In the genomic region with DNA sequence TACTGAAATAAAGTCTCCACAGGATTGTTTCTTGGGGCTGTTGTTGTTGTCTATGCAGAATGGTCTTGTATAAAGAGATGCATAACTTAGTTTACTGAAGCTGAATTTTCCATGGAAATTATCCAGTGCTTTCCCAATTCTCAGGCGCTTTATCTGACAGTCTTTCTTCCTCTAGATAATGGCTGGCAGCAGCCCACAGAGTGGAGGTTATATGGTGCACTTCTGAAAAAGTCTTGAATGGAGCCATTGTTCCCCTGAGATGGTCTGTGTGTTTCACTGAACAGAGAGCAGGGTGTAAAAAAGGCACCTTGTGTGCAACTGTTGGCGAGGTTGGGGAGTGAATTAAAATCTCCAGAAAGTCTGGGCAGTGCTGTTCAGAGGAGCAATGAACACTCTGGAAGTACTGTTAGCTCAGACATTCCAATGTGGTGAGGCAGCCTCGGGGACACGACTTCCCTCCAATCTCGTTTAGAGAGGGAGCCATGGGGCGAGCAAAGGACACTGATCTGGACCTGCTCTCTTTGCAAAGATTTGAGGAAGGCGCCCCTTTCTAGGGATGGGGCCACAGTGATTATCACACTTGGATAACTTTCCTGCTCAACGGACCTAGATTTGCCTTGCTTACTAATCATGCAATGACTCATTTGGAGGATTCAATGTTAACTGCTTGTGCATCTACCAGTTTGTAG, we compare ENCODE assay signal across 10 cellular contexts. TPM values are rescaled to one million over a fixed set of nuclear protein-coding genes. Genes with fewer than 3 reads are reported as not detected.
DNase-seq lines count a peak whose midpoint lies in the region; ATAC-seq lines count a peak whose summit lies in the region.
"Had no signal": no experiment of that assay in that cellular context is flagged by ENCODE, and none has a peak within 500 bp of the region (broad histone marks: within the 10 kb centered on the region; RNA-seq: fewer than 3 reads in every experiment).

No MANE protein-coding gene starts in this region.

- peaks cover 12% of the 10 kb centered on the region for H3K27me3 ChIP-seq in mesendoderm (ENCODE audit: insufficient read depth, low read length, poor library complexity)

- no peaks in the 10 kb centered on the region for H3K36me3 ChIP-seq in mesendoderm (ENCODE audit: control insufficient read depth, insufficient read depth, low read length)

- no peak overlapping the region for H3K4me2 ChIP-seq in mesendoderm (ENCODE audit: low read length)

- no peak overlapping the region for H3K56ac ChIP-seq in mesendoderm (ENCODE audit: low read length)

- H3K4ac ChIP-seq in mesendoderm (ENCODE audit: low read depth, low read length): no peak overlapping the region

- H3K23ac ChIP-seq in mesendoderm (ENCODE audit: low read length): no peak overlapping the region

- no peak overlapping the region for H4K8ac ChIP-seq in mesendoderm (ENCODE audit: low read depth, low read length)

- no peak overlapping the region for H2AK5ac ChIP-seq in mesendoderm (ENCODE audit: low read length)

- H3K4me3 ChIP-seq in mesendoderm (ENCODE audit: low read length): no peak overlapping the region

- no peak overlapping the region for H4K5ac ChIP-seq in mesendoderm (ENCODE audit: low read length)

- H3K9me3 Mint-ChIP-seq in activated T-cell treated with anti-CD3 and anti-CD28 coated beads, Interleukin-2, amount 50 U/mL, for 4 hours: no peaks in the 10 kb centered on the region
- H3K9me3 Mint-ChIP-seq: central memory CD8-positive, alpha-beta T cell had no signal

- H2BK120ac ChIP-seq in mesendoderm (ENCODE audit: low read depth, low read length): no peak overlapping the region

- peaks cover 11% of the 10 kb centered on the region for H3K4me1 ChIP-seq in mesendoderm (ENCODE audit: control insufficient read depth, low read depth, low read length)

- H3K9ac ChIP-seq in mesendoderm (ENCODE audit: low read length): no peak overlapping the region

- no peak overlapping the region for H2BK5ac ChIP-seq in mesendoderm (ENCODE audit: low read length)

- no CpG with 5 or more reads among the region's 8 CpGs for WGBS in mesendoderm (ENCODE audit: extremely low coverage, insufficient coverage, low lambda C conversion rate)

- no peaks in the 10 kb centered on the region for H3K79me2 ChIP-seq in mesendoderm (ENCODE audit: control insufficient read depth, insufficient read depth, low read length)

- no peaks in the 10 kb centered on the region for H3K79me1 ChIP-seq in mesendoderm (ENCODE audit: low read length)

- no peaks in the 10 kb centered on the region for H3K36me3 Mint-ChIP-seq in activated T-cell treated with anti-CD3 and anti-CD28 coated beads, Interleukin-2, amount 50 U/mL, for 4 hours (ENCODE audit: insufficient read depth)

- no peak overlapping the region for H3K27ac ChIP-seq in mesendoderm (ENCODE audit: low read depth, low read length)
- H3K27ac ChIP-seq: 22Rv1 had no signal

- H3K27me3 Mint-ChIP-seq in activated T-cell treated with anti-CD3 and anti-CD28 coated beads, Interleukin-2, amount 50 U/mL, for 4 hours (ENCODE audit: low read depth): peaks cover 41% of the 10 kb centered on the region

- ATAC-seq in HG03521 (IDR thresholded peaks at IDR 0.05; ENCODE audit: unreplicated experiment) (no peak), HG03442 (IDR thresholded peaks at IDR 0.05; ENCODE audit: unreplicated experiment) (no peak), HG02798 (IDR thresholded peaks at IDR 0.05; ENCODE audit: poor library complexity, unreplicated experiment) (no peak)
- ATAC-seq in activated T-cell treated with anti-CD3 and anti-CD28 coated beads, Interleukin-2, amount 50 U/mL, for 4 hours: no peak

- no peaks in the 10 kb centered on the region for H3K4me1 Mint-ChIP-seq in activated T-cell treated with anti-CD3 and anti-CD28 coated beads, Interleukin-2, amount 50 U/mL, for 4 hours (ENCODE audit: low read depth)
- H3K4me1 Mint-ChIP-seq: central memory CD8-positive, alpha-beta T cell had no signal

- DNase-seq in DMS 273 (lab: John Stamatoyannopoulos, UW; ENCODE audit: unreplicated experiment) (peak; percentile 36), DMS 273 treated with DMSO at 0.1 percent for 48 hours (lab: John Stamatoyannopoulos, UW) (no peak), epidermal melanocyte (ENCODE audit: insufficient read length, low spot score) (peak; percentile 77), mesendoderm (peak; percentile 94)
- no peak for DNase-seq in activated T-cell treated with anti-CD3 and anti-CD28 coated beads, Interleukin-2, amount 50 U/mL, for 4 hours

- no peak overlapping the region for H2BK15ac ChIP-seq in mesendoderm (replicated peaks; ENCODE audit: low read depth)

- H3K18ac ChIP-seq in mesendoderm (ENCODE audit: low read length): no peak overlapping the region

- H3K4me3 Mint-ChIP-seq in activated T-cell treated with anti-CD3 and anti-CD28 coated beads, Interleukin-2, amount 50 U/mL, for 4 hours: no peak overlapping the region
- H3K4me3 Mint-ChIP-seq: central memory CD8-positive, alpha-beta T cell had no signal

RNA-seq across cellular contexts. Expression of a gene that starts 2.0 kb away (rescaled TPM):
- 0.27 TPM for polyA plus RNA-seq in mesendoderm (2013, experiment 1 of 2)
- polyA plus RNA-seq in mesendoderm (2013, experiment 2 of 2): 0.24 TPM
- under 1 TPM in 2 of 3 donors, not detected in 1; 0.03 TPM for total RNA-seq in activated T-cell treated with anti-CD3 and anti-CD28 coated beads, Interleukin-2, amount 50 U/mL, for 4 hours

Comparison
In these comparisons a context has a peak if more than half of its experiments do, and no peak if none do; other contexts are left out.
1. DNase-seq: peak in DMS 273 (single experiment), epidermal melanocyte (single experiment) and mesendoderm (single experiment); none in DMS 273 treated with DMSO at 0.1 percent for 48 hours (single experiment) and activated T-cell treated with anti-CD3 and anti-CD28 coated beads, Interleukin-2, amount 50 U/mL, for 4 hours (single experiment).